20 cellular contexts compared by ENCODE assay signal in the genomic region with DNA sequence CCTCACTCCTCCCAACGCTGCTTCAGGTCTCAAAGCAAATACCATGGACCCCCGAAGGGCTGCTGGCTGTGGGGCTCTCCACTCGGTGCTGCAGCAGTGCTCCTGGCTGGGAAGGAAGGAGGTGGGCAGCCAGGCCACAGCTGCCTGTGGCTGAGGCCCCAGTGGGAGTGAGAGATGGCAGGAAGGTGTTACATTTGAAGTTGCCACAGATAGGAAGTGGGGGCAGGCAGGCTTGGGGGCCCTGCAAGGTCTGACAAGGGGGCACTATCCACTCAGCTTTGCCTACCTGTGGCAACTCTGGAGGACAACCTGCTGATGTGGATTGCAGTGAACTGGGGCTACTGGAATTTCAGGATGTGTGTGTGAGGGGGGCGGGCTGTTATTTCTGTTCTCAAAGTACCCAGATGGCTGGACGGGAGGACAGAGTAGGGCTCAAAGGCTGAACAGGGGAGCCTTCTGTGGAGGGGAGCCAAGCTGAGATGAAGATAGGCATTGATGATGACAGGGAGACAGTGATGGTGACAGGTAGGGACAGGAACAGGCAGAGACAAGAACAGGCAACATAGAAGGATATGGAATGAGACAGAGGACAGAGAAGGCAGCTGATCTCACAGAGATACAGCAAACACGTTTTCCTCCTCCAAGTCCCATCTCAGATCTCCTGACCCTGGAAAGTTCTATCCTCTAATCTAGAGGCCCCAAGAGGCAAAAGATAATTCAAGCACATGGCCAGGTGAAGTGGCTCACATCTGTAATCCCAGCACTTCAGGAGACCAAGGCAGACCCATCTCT. TPM values are rescaled to one million over a fixed set of nuclear protein-coding genes. Genes with fewer than 3 reads are reported as not detected.
DNase-seq lines count a peak whose midpoint lies in the region; ATAC-seq, FAIRE-seq and TF ChIP-seq lines count a peak whose summit lies in the region.
"Had no signal": no experiment of that assay in that cellular context is flagged by ENCODE, and none has a peak within 500 bp of the region (broad histone marks: within the 10 kb centered on the region; RNA-seq: fewer than 3 reads in every experiment).

No MANE protein-coding gene starts in this region.

- no peaks in the 10 kb centered on the region for H3K27me3 Mint-ChIP-seq in CD4-positive, alpha-beta memory T cell
- H3K27me3 Mint-ChIP-seq in activated T-helper 17 cell treated with anti-CD3 and anti-CD28 coated beads, Interleukin-2, amount 50 U/mL, for 72 hours, result no peaks in the 10 kb centered on the region
- H3K27me3 Mint-ChIP-seq in natural killer cell (ENCODE audit: low read depth in 2 of 2) (peaks cover 0 to 17% of the 10 kb centered on the region in 2 donors), chondrocyte (ENCODE audit: low read depth) (peaks cover 1% of the 10 kb centered on the region)

- TF ChIP-seq CTCF in natural killer cell (IDR thresholded peaks at IDR 0.05), result no peak
- no peak for TF ChIP-seq CTCF in chondrocyte (IDR thresholded peaks at IDR 0.05)

- H3K36me3 Mint-ChIP-seq in CD4-positive, alpha-beta memory T cell, result no peaks in the 10 kb centered on the region
- H3K36me3 Mint-ChIP-seq in activated T-helper 17 cell treated with anti-CD3 and anti-CD28 coated beads, Interleukin-2, amount 50 U/mL, for 72 hours (ENCODE audit: low read depth), result no peaks in the 10 kb centered on the region
- H3K36me3 Mint-ChIP-seq in natural killer cell (no peaks in the 10 kb centered on the region), chondrocyte (ENCODE audit: low read depth) (no peaks in the 10 kb centered on the region)

- peak overlapping the region in 7 of 8 donors; percentile 60 to 79 (median 68) for H3K4me3 Mint-ChIP-seq in CD4-positive, alpha-beta memory T cell
- peak overlapping the region; percentile 9 for H3K4me3 Mint-ChIP-seq in activated T-helper 17 cell treated with anti-CD3 and anti-CD28 coated beads, Interleukin-2, amount 50 U/mL, for 72 hours
- H3K4me3 Mint-ChIP-seq in natural killer cell (peak overlapping the region; percentile 87), chondrocyte (ENCODE audit: unreplicated experiment) (no peak overlapping the region)

- H3K27ac ChIP-seq in CD4-positive, alpha-beta memory T cell (ENCODE audit: low read depth, low read length), result no peak overlapping the region
- H3K27ac ChIP-seq: colonic mucosa, neutrophil, SK-N-MC, tibial artery had no signal

- H3K27me3 ChIP-seq in CD4-positive, alpha-beta memory T cell (ENCODE audit: insufficient read depth, low read length), result no peaks in the 10 kb centered on the region
- H3K27me3 ChIP-seq: colonic mucosa had no signal

- H3K4me3 ChIP-seq in CD4-positive, alpha-beta memory T cell (ENCODE audit: low read length in 2 of 2), result peak overlapping the region in 1 of 2 donors; percentile 23
- H3K4me3 ChIP-seq: colonic mucosa, SK-N-MC, tibial artery had no signal

- H3K9me3 Mint-ChIP-seq in CD4-positive, alpha-beta memory T cell, result peaks cover 0 to 6% (median 3%) of the 10 kb centered on the region in 8 donors
- no peaks in the 10 kb centered on the region for H3K9me3 Mint-ChIP-seq in activated T-helper 17 cell treated with anti-CD3 and anti-CD28 coated beads, Interleukin-2, amount 50 U/mL, for 72 hours
- H3K9me3 Mint-ChIP-seq in natural killer cell, result no peaks in the 10 kb centered on the region
- H3K9me3 Mint-ChIP-seq in chondrocyte (ENCODE audit: low read depth), result no peaks in the 10 kb centered on the region

- POLR2A ChIA-PET in CD4-positive, alpha-beta memory T cell (lab: Charles Lee; ENCODE audit: partially characterized antibody), result interaction anchor here (0.5 to 2.8 kb wide), 19 partner anchors 8 to 137 kb away, joined by 3 to 20 read pairs (median 4); a partner anchor contains a TSS

- ATAC-seq in activated T-helper 17 cell treated with anti-CD3 and anti-CD28 coated beads, Interleukin-2, amount 50 U/mL, for 72 hours (replicated peaks), result no peak
- ATAC-seq in natural killer cell (peak; percentile 27 to 59 (median 35)), HG03378 (IDR thresholded peaks at IDR 0.05; ENCODE audit: unreplicated experiment) (no peak)
- ATAC-seq: Panc1 had no signal

- no peaks in the 10 kb centered on the region for H3K36me3 ChIP-seq in CD4-positive, alpha-beta memory T cell (ENCODE audit: insufficient read depth, low read length)
- H3K36me3 ChIP-seq: colonic mucosa, neutrophil, tibial artery had no signal

- intact Hi-C loops in CD4-positive, alpha-beta memory T cell (cut with micrococcal nuclease), result no loop called here
- intact Hi-C loops in natural killer cell (cut with micrococcal nuclease), result loop anchor here (1.0 to 10.0 kb wide), 3 partner anchors 8 to 414 kb away; a partner anchor contains a TSS

- peaks cover 51 to 80% (median 64%) of the 10 kb centered on the region in 4 donors for H3K4me1 Mint-ChIP-seq in CD4-positive, alpha-beta memory T cell
- peaks cover 41% of the 10 kb centered on the region for H3K4me1 Mint-ChIP-seq in activated T-helper 17 cell treated with anti-CD3 and anti-CD28 coated beads, Interleukin-2, amount 50 U/mL, for 72 hours
- H3K4me1 Mint-ChIP-seq in natural killer cell (peaks cover 55 to 56% of the 10 kb centered on the region in 2 donors), chondrocyte (ENCODE audit: low read depth) (peaks cover 16% of the 10 kb centered on the region)

- CTCF ChIA-PET in CD4-positive, alpha-beta memory T cell (lab: Charles Lee; ENCODE audit: partially characterized antibody), result interaction anchor here (1.1 to 15.0 kb wide), 7 partner anchors 8 to 88 kb away, joined by 3 to 307 read pairs (median 4); a partner anchor contains a TSS

- peak overlapping the region; percentile 81 to 97 (median 88) for H3K27ac Mint-ChIP-seq in CD4-positive, alpha-beta memory T cell
- peak overlapping the region; percentile 82 for H3K27ac Mint-ChIP-seq in activated T-helper 17 cell treated with anti-CD3 and anti-CD28 coated beads, Interleukin-2, amount 50 U/mL, for 72 hours
- H3K27ac Mint-ChIP-seq in natural killer cell, result peak overlapping the region; percentile 26 to 82
- H3K27ac Mint-ChIP-seq in chondrocyte (ENCODE audit: unreplicated experiment), result no peak overlapping the region

- peak; percentile 9 for FAIRE-seq in HTR-8/SVneo (lab: Jason Lieb, UNC)
- FAIRE-seq: GM12892, TTC549 had no signal

- H3K4me1 ChIP-seq in CD4-positive, alpha-beta memory T cell (ENCODE audit: insufficient read depth, low read length), result peaks cover 81% of the 10 kb centered on the region
- H3K4me1 ChIP-seq: colonic mucosa, tibial artery had no signal

- no peaks in the 10 kb centered on the region for H3K9me3 ChIP-seq in CD4-positive, alpha-beta memory T cell (ENCODE audit: control insufficient read depth in 1 of 2, low read length in 2 of 2)
- H3K9me3 ChIP-seq: colonic mucosa, neutrophil had no signal

- DNase-seq in CD4-positive, alpha-beta memory T cell, result no peak
- DNase-seq in HTR-8/SVneo (ENCODE audit: insufficient read length, low spot score) (no peak), natural killer cell (no peak), HK-2 (ENCODE audit: unreplicated experiment) (no peak), HuH-7.5 (ENCODE audit: low spot score) (no peak), chondrocyte (ENCODE audit: low spot score) (no peak)
- DNase-seq: colonic mucosa, hippocampal formation, kidney glomerular epithelial cell, NCI-H2227 treated with DMSO at 0.1 percent for 48 hours, retina, tibial artery had no signal

RNA-seq across cellular contexts. Expression of a gene that starts 1.8 kb away (rescaled TPM):
- not detected for total RNA-seq in CD4-positive, alpha-beta memory T cell
- polyA plus RNA-seq in CD4-positive, alpha-beta memory T cell, result under 1 TPM; 0.49 to 0.63 TPM
- not detected for total RNA-seq in activated T-helper 17 cell treated with anti-CD3 and anti-CD28 coated beads, Interleukin-2, amount 50 U/mL, for 72 hours
- total RNA-seq in natural killer cell, result 10 to 100 TPM in 2 of 3 donors, 1 to 10 TPM in 1; 9.6 to 38.2 (median 19.7) TPM
- total RNA-seq in chondrocyte, result not detected in 3 replicates
- total RNA-seq: mesenteric fat pad had no signal

RNA-seq across cellular contexts. Expression of a gene that starts 16.9 kb away (rescaled TPM):
- 1 to 10 TPM; 5.7 to 6.7 TPM for total RNA-seq in CD4-positive, alpha-beta memory T cell
- polyA plus RNA-seq in CD4-positive, alpha-beta memory T cell, result 1 to 10 TPM in 1 of 2 donors, under 1 TPM in 1; 0.27 to 3.8 TPM
- total RNA-seq in activated T-helper 17 cell treated with anti-CD3 and anti-CD28 coated beads, Interleukin-2, amount 50 U/mL, for 72 hours, result 10 to 100 TPM in 1 of 2 donors, under 1 TPM in 1; 0.37 to 13.6 TPM
- total RNA-seq in natural killer cell (1 to 10 TPM; 2.5 to 5.8 (median 3.2) TPM), chondrocyte (not detected in 3 replicates)

RNA-seq across cellular contexts. Expression of a gene that starts 39.8 kb away (rescaled TPM):
- not detected for total RNA-seq in CD4-positive, alpha-beta memory T cell
- not detected for polyA plus RNA-seq in CD4-positive, alpha-beta memory T cell
- total RNA-seq in activated T-helper 17 cell treated with anti-CD3 and anti-CD28 coated beads, Interleukin-2, amount 50 U/mL, for 72 hours, result not detected
- total RNA-seq in natural killer cell (not detected), chondrocyte (not detected in 3 replicates)
- total RNA-seq: mesenteric fat pad had no signal

RNA-seq across cellular contexts. Expression of a gene that starts 53.0 kb away (rescaled TPM):
- total RNA-seq in CD4-positive, alpha-beta memory T cell, result 1,000 to 10,000 TPM; 1,302 to 1,324 TPM
- over 10,000 TPM in 1 of 2 donors, 1,000 to 10,000 TPM in 1; 8,660 to 12,303 TPM for polyA plus RNA-seq in CD4-positive, alpha-beta memory T cell
- total RNA-seq in activated T-helper 17 cell treated with anti-CD3 and anti-CD28 coated beads, Interleukin-2, amount 50 U/mL, for 72 hours, result 100 to 1,000 TPM; 218 to 542 TPM
- total RNA-seq in natural killer cell (100 to 1,000 TPM; 454 to 485 (median 482) TPM), chondrocyte (not detected in 3 replicates)

Comparison
In these comparisons a context has a peak if more than half of its experiments do, and no peak if none do; other contexts are left out.
1. ATAC-seq: peak in natural killer cell (3 of 3); none in activated T-helper 17 cell treated with anti-CD3 and anti-CD28 coated beads, Interleukin-2, amount 50 U/mL, for 72 hours (single experiment) and HG03378 (single experiment).
2. RNA of a gene that starts 1.8 kb away (total RNA-seq): 9.6 to 38.2 TPM in natural killer cell; not detected in CD4-positive, alpha-beta memory T cell, not detected in activated T-helper 17 cell treated with anti-CD3 and anti-CD28 coated beads, Interleukin-2, amount 50 U/mL, for 72 hours and not detected in chondrocyte; every median in the first group is over 4 times any median in the second.